ENCODE assay signal across 22 cellular contexts in the genomic region with DNA sequence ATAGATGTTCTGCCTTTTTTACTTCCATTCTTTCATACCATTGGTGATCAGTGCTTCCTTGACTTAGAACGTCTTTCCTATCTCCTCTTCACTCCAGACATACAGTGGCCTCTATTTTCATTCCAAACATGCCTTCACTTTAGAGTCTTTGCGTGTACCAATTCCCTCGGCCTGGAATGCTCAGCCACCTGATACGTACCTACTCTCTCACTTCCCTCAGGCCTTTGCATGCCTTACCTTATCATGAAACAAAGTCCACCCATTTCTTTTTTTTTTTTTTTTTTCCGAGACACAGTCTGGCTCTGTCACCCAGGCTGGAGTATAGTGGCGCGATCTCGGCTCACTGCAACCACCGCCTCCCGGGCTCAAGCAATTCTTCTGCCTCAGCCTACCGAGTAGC. TPM values are rescaled to one million over a fixed set of nuclear protein-coding genes. Genes with fewer than 3 reads are reported as not detected.
DNase-seq lines count a peak whose midpoint lies in the region; ATAC-seq and TF ChIP-seq lines count a peak whose summit lies in the region.
"Had no signal": no experiment of that assay in that cellular context is flagged by ENCODE, and none has a peak within 500 bp of the region (broad histone marks: within the 10 kb centered on the region; RNA-seq: fewer than 3 reads in every experiment).

No MANE protein-coding gene starts in this region.

- no peak for TF ChIP-seq POLR2A in gastroesophageal sphincter (IDR thresholded peaks at IDR 0.05)

- H3K9me3 ChIP-seq in Caco-2 (no peaks in the 10 kb centered on the region), hepatocyte (ENCODE audit: low read depth) (no peaks in the 10 kb centered on the region), gastroesophageal sphincter (no peaks in the 10 kb centered on the region)
- H3K9me3 ChIP-seq: A549, BE2C, HAP-1 had no signal

- no TSS peak for BruUV-seq in Caco-2 (replicated peaks; lab: Mats Ljungman, UMichigan)

- H3K4me1 Mint-ChIP-seq in Caco-2 (ENCODE audit: low read depth, unreplicated experiment) (peaks cover 23% of the 10 kb centered on the region), neural crest cell (peaks cover 16% of the 10 kb centered on the region), type B pancreatic cell (ENCODE audit: unreplicated experiment) (peaks cover 12% of the 10 kb centered on the region)

- no peak overlapping the region for H3K27ac ChIP-seq in hepatocyte
- no peak overlapping the region for H3K27ac ChIP-seq in gastroesophageal sphincter
- H3K27ac ChIP-seq: A549; BLaER1 treated with 17β-estradiol and CSF1 and Interleukin-3, amounts not matched to agents 10 nM and 100 nM had no signal

- peaks cover 8% of the 10 kb centered on the region for H3K36me3 Mint-ChIP-seq in Caco-2 (ENCODE audit: insufficient read depth, unreplicated experiment)
- H3K36me3 Mint-ChIP-seq in neural crest cell (ENCODE audit: low read depth) = peaks cover under 1% of the 10 kb centered on the region
- peaks cover 11% of the 10 kb centered on the region for H3K36me3 Mint-ChIP-seq in type B pancreatic cell

- no peaks in the 10 kb centered on the region for H3K9me2 ChIP-seq in hepatocyte (replicated peaks; ENCODE audit: insufficient read depth)

- H3K4me1 ChIP-seq in Caco-2 (peaks cover 44% of the 10 kb centered on the region), hepatocyte (ENCODE audit: insufficient read depth) (peaks cover 9% of the 10 kb centered on the region), gastroesophageal sphincter (peaks cover 0 to 29% (median 4%) of the 10 kb centered on the region in 3 donors)

- POLR2A ChIA-PET in Caco-2 (lab: Charles Lee) = no interaction called here

- intact Hi-C loops in Caco-2 (cut with micrococcal nuclease; ENCODE audit: unreplicated experiment) = no loop called here

- TF ChIP-seq EP300 in gastroesophageal sphincter (IDR thresholded peaks at IDR 0.05) = no peak

- no peak overlapping the region for H3K4me2 ChIP-seq in hepatocyte
- H3K4me2 ChIP-seq: A549, GM23338 had no signal

- H4K20me1 ChIP-seq in hepatocyte (ENCODE audit: insufficient read depth, poor library complexity, severe bottlenecking) = no peaks in the 10 kb centered on the region

- peak; percentile 82 to 90 for DNase-seq in Caco-2
- peak; percentile 29 for DNase-seq in hepatocyte (ENCODE audit: low spot score)
- DNase-seq in neural crest cell (ENCODE audit: low read depth, low spot score) = no peak
- no peak for DNase-seq in type B pancreatic cell (ENCODE audit: extremely low spot score, unreplicated experiment)
- DNase-seq in T1000 (lab: John Stamatoyannopoulos, UW) = no peak
- DNase-seq: 8988T; ACHN; AML-193; BE2C; CD4-positive, alpha-beta memory T cell; COR-L47; DMS153; DND-41; GDM1 had no signal

- CTCF ChIA-PET in Caco-2 (lab: Charles Lee) = no interaction called here

- peaks cover 22% of the 10 kb centered on the region for H3K79me2 ChIP-seq in hepatocyte

- 75% methylated on average over 11 of the region's 11 CpGs for WGBS in hepatocyte (ENCODE audit: low lambda C conversion rate, missing lambda C conversion rate)
- WGBS in gastroesophageal sphincter (ENCODE audit: low coverage in 1 of 2), 2 donors = 81 to 93% methylated on average over 4 to 11 of the region's 11 CpGs

- no peaks in the 10 kb centered on the region for H3K27me3 ChIP-seq in Caco-2 (replicated peaks; ENCODE audit: control insufficient read depth, insufficient read depth, low read length)
- no peaks in the 10 kb centered on the region for H3K27me3 ChIP-seq in hepatocyte
- no peaks in the 10 kb centered on the region for H3K27me3 ChIP-seq in gastroesophageal sphincter
- H3K27me3 ChIP-seq: BE2C; BLaER1 treated with 17β-estradiol and CSF1 and Interleukin-3, amounts not matched to agents 10 nM and 100 nM had no signal

- H3K4me3 Mint-ChIP-seq in Caco-2 (ENCODE audit: unreplicated experiment) = peak overlapping the region; percentile 43
- H3K4me3 Mint-ChIP-seq in neural crest cell = peak overlapping the region; percentile 3
- peak overlapping the region; percentile 50 for H3K4me3 Mint-ChIP-seq in type B pancreatic cell
- H3K4me3 Mint-ChIP-seq: CD14-positive monocyte, GM23338 had no signal

- no peaks in the 10 kb centered on the region for H3K36me3 ChIP-seq in Caco-2 (ENCODE audit: control insufficient read depth, insufficient read depth, low read length)
- H3K36me3 ChIP-seq in hepatocyte (replicated peaks; ENCODE audit: insufficient read depth, low read depth) = no peaks in the 10 kb centered on the region
- H3K36me3 ChIP-seq in gastroesophageal sphincter = peaks cover 0 to 1% of the 10 kb centered on the region in 2 donors
- H3K36me3 ChIP-seq: BE2C, HAP-1 had no signal

- H3K4me3 ChIP-seq in Caco-2 (ENCODE audit: low read depth, low read length) (0 out of 2 replicates have a peak overlapping the region, but pooled peaks have one; percentile 8), hepatocyte (no peak overlapping the region), gastroesophageal sphincter (no peak overlapping the region)
- H3K4me3 ChIP-seq: A549; BLaER1 treated with 17β-estradiol and CSF1 and Interleukin-3, amounts not matched to agents 10 nM and 100 nM; GM12878; GM23338; HAP-1 had no signal

- H3K27ac Mint-ChIP-seq in Caco-2 (ENCODE audit: unreplicated experiment) (peak overlapping the region; percentile 49), neural crest cell (ENCODE audit: unreplicated experiment) (no peak overlapping the region), type B pancreatic cell (no peak overlapping the region)
- H3K27ac Mint-ChIP-seq: CD14-positive monocyte, GM23338 had no signal

- no peak overlapping the region for H2AFZ ChIP-seq in hepatocyte
- H2AFZ ChIP-seq: GM23338 had no signal

- ATAC-seq in gastroesophageal sphincter (no peak), GM19023 (IDR thresholded peaks at IDR 0.05; ENCODE audit: unreplicated experiment) (no peak)
- ATAC-seq: A549, GM12878, GM23338 had no signal

- H3K9me3 Mint-ChIP-seq in Caco-2 (ENCODE audit: unreplicated experiment) (no peaks in the 10 kb centered on the region), neural crest cell (no peaks in the 10 kb centered on the region), type B pancreatic cell (no peaks in the 10 kb centered on the region)

- H3K27me3 Mint-ChIP-seq in Caco-2 (ENCODE audit: insufficient read depth, unreplicated experiment) = no peaks in the 10 kb centered on the region
- H3K27me3 Mint-ChIP-seq in neural crest cell (ENCODE audit: low read depth) = peaks cover 11% of the 10 kb centered on the region
- H3K27me3 Mint-ChIP-seq in type B pancreatic cell = peaks cover 19% of the 10 kb centered on the region

- TF ChIP-seq CTCF in Caco-2 (IDR thresholded peaks at IDR 0.05; ENCODE audit: insufficient read depth in 1 of 2, low read depth in 1 of 2, low read length in 1 of 2, severe bottlenecking in 1 of 2, unreplicated experiment in 1 of 2) (no peak), hepatocyte (IDR thresholded peaks at IDR 0.05; ENCODE audit: poor library complexity) (no peak), neural crest cell (conservative IDR thresholded peaks at IDR 0.05) (no peak), type B pancreatic cell (conservative IDR thresholded peaks at IDR 0.05) (no peak), gastroesophageal sphincter (IDR thresholded peaks at IDR 0.05) (no peak)

RNA-seq across cellular contexts. Expression of a gene that starts 2.2 kb away (rescaled TPM):
- total RNA-seq in Caco-2 (2022) (22.2 and 23.5 TPM in 2 replicates), hepatocyte (12.1 and 14.4 TPM in 2 replicates), neural crest cell (61.3 and 62.6 TPM in 2 replicates), type B pancreatic cell (ENCODE audit: low replicate concordance) (19.4 and 29.7 TPM in 2 replicates), gastroesophageal sphincter (1 to 10 TPM; 3.1 to 5.3 (median 4.4) TPM)
- 5.1 and 8.2 TPM in 2 replicates for polyA plus RNA-seq in hepatocyte

Comparison
In these comparisons a context has a peak if more than half of its experiments do, and no peak if none do; other contexts are left out.
1. DNase-seq: peak in Caco-2 (2 of 2) and hepatocyte (single experiment); none in neural crest cell (single experiment), type B pancreatic cell (single experiment) and T1000 (single experiment).
2. Peak in every context shown above with its lines, with median percentiles within 50 percentile points of each other: H3K4me3 Mint-ChIP-seq.